Comparison of ENCODE assay signal across 9 cellular contexts in the genomic region with DNA sequence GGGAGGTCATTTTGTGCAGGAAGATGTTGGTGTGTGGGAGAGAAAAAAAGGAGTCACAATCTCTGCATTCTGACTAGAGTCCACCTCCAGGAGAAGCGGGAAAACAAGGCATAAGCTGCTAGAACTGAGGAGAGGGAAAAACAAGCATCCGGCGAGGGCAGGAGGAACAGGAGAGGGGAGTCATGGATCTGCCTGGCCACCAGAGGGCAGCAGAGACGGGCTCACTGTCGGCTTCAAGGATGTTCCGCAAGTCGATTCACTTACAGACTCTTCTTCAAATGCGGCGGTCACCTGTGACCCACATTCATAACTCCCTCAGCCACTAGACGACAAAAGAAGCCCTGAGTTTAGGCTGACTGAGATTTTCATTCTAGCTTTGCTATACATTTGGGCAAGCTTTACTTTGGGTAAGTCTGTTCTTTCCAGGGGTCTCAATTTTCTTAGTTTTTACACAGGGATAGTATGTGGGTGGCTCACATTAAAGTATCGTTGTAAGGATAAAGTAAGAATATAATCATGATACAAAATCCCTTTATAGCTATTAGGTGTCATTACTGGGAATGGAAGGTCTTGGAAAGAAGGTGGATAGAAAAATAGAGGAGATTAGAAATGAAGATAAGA. TPM values are rescaled to one million over a fixed set of nuclear protein-coding genes. Genes with fewer than 3 reads are reported as not detected.
DNase-seq lines count a peak whose midpoint lies in the region; ATAC-seq and TF ChIP-seq lines count a peak whose summit lies in the region.
"Had no signal": no experiment of that assay in that cellular context is flagged by ENCODE, and none has a peak within 500 bp of the region (broad histone marks: within the 10 kb centered on the region; RNA-seq: fewer than 3 reads in every experiment).

No MANE protein-coding gene starts in this region.

- H3K9me3 Mint-ChIP-seq in activated T-cell treated with anti-CD3 and anti-CD28 coated beads, Interleukin-2, amount 50 U/mL, for 72 hours = no peaks in the 10 kb centered on the region
- H3K9me3 Mint-ChIP-seq: dendritic cell treated with granulocyte-macrophage colony-stimulating factor and Interleukin-4, amounts not matched to agents 40 ng/mL and 50 ng/mL, for 4 days had no signal

- no peaks in the 10 kb centered on the region for H3K79me2 ChIP-seq in neural cell (replicated peaks; ENCODE audit: insufficient read depth, low read length)

- CTCF ChIA-PET in Panc1 (lab: Charles Lee) = interaction anchor here (1.3 to 1.4 kb wide), 2 partner anchors 10 to 287 kb away, joined by 4 to 10 read pairs; no protein-coding TSS in a partner anchor

- H3K27me3 ChIP-seq in Panc1 (ENCODE audit: control insufficient read depth, insufficient read depth, low read length) = peaks cover 35% of the 10 kb centered on the region
- peaks cover 3% of the 10 kb centered on the region for H3K27me3 ChIP-seq in neural cell (ENCODE audit: insufficient read depth, low read depth, low read length)

- DNase-seq in DMS53 treated with DMSO at 0.1 percent for 48 hours (lab: John Stamatoyannopoulos, UW; ENCODE audit: unreplicated experiment) = peak; percentile 78
- peak; percentile 69 for DNase-seq in Panc1 (ENCODE audit: low read depth, low spot score)
- DNase-seq in activated T-cell treated with anti-CD3 and anti-CD28 coated beads, Interleukin-2, amount 50 U/mL, for 72 hours = peak; percentile 83 to 88
- DNase-seq in fibroblast of peridontal ligament (ENCODE audit: extremely low read depth) = peak; percentile 69
- DNase-seq in stimulated activated naive CD4-positive, alpha-beta T cell treated with Interleukin-2 at 50 U/mL for 16 hours (lab: John Stamatoyannopoulos, UW) = peak; percentile 80

- peak; percentile 80 for TF ChIP-seq RAD21 in Ishikawa (IDR thresholded peaks at IDR 0.05; ENCODE audit: low read depth)
- peak; percentile 81 for TF ChIP-seq RAD21 in neural cell (conservative IDR thresholded peaks at IDR 0.05)

- H3K9me3 ChIP-seq in Panc1 (ENCODE audit: control insufficient read depth, insufficient read depth, low read depth, low read length) (no peaks in the 10 kb centered on the region), neural cell (ENCODE audit: low read length) (no peaks in the 10 kb centered on the region)

- POLR2A ChIA-PET in Panc1 (lab: Charles Lee) = no interaction called here

- no peaks in the 10 kb centered on the region for H3F3A ChIP-seq in neural cell (ENCODE audit: insufficient read depth, low read length, poor library complexity, severe bottlenecking)

- H3K4me1 Mint-ChIP-seq in activated T-cell treated with anti-CD3 and anti-CD28 coated beads, Interleukin-2, amount 50 U/mL, for 72 hours (ENCODE audit: low read depth) = peaks cover 13% of the 10 kb centered on the region

- no peaks in the 10 kb centered on the region for H4K20me1 ChIP-seq in neural cell (ENCODE audit: insufficient read depth)

- H3K27ac Mint-ChIP-seq in activated T-cell treated with anti-CD3 and anti-CD28 coated beads, Interleukin-2, amount 50 U/mL, for 72 hours = no peak overlapping the region
- H3K27ac Mint-ChIP-seq: dendritic cell treated with granulocyte-macrophage colony-stimulating factor and Interleukin-4, amounts not matched to agents 40 ng/mL and 50 ng/mL, for 4 days had no signal

- H3K4me2 ChIP-seq in neural cell (ENCODE audit: low read length) = no peak overlapping the region

- H3K9me2 ChIP-seq in neural cell (ENCODE audit: insufficient read depth, low read length) = no peaks in the 10 kb centered on the region

- H3K27ac ChIP-seq in Panc1 (ENCODE audit: low read length) = no peak overlapping the region
- no peak overlapping the region for H3K27ac ChIP-seq in neural cell (ENCODE audit: low read length)

- H3K36me3 ChIP-seq in Panc1 (ENCODE audit: control insufficient read depth, insufficient read depth, low read length) (no peaks in the 10 kb centered on the region), neural cell (ENCODE audit: insufficient read depth, low read length) (no peaks in the 10 kb centered on the region)

- H3K9ac ChIP-seq in neural cell (ENCODE audit: low read length) = no peak overlapping the region

- ATAC-seq in Panc1 (peak; percentile 82), HG02642 (IDR thresholded peaks at IDR 0.05; ENCODE audit: poor library complexity, unreplicated experiment) (no peak)
- peak; percentile 84 to 90 for ATAC-seq in activated T-cell treated with anti-CD3 and anti-CD28 coated beads, Interleukin-2, amount 50 U/mL, for 72 hours (replicated peaks in 1 of 2)

- TF ChIP-seq CTCF in Panc1 (IDR thresholded peaks at IDR 0.05) (peak; percentile 96), neural cell (IDR thresholded peaks at IDR 0.05; ENCODE audit: poor library complexity, severe bottlenecking) (peak; percentile 85)

- intact Hi-C loops in Panc1 (cut with micrococcal nuclease; ENCODE audit: unreplicated experiment) = loop anchor here (1.0 to 10.0 kb wide), 2 partner anchors 168 to 451 kb away; no protein-coding TSS in a partner anchor

- in situ Hi-C loops in Panc1 (cut with HindIII; ENCODE audit: low pct_unique_long_range_greater_than_20kb, low sequenced_read_pairs) = no loop called here

- H3K4me3 Mint-ChIP-seq in activated T-cell treated with anti-CD3 and anti-CD28 coated beads, Interleukin-2, amount 50 U/mL, for 72 hours = no peak overlapping the region
- H3K4me3 Mint-ChIP-seq: dendritic cell treated with granulocyte-macrophage colony-stimulating factor and Interleukin-4, amounts not matched to agents 40 ng/mL and 50 ng/mL, for 4 days had no signal

- peaks cover 3% of the 10 kb centered on the region; the same call in 1 of the 2 replicates for H3K4me1 ChIP-seq in Panc1 (ENCODE audit: control insufficient read depth, insufficient read depth, low read length)

- TF ChIP-seq EP300 in Ishikawa (IDR thresholded peaks at IDR 0.05; ENCODE audit: borderline replicate concordance) (no peak), neural cell (conservative IDR thresholded peaks at IDR 0.05; ENCODE audit: poor library complexity, severe bottlenecking) (no peak)

- peaks cover 64% of the 10 kb centered on the region for H3K27me3 Mint-ChIP-seq in activated T-cell treated with anti-CD3 and anti-CD28 coated beads, Interleukin-2, amount 50 U/mL, for 72 hours (ENCODE audit: low read depth)

- H3K4me3 ChIP-seq in Panc1 (ENCODE audit: low read depth in 2 of 2, low read length in 2 of 2) (no peak overlapping the region), neural cell (ENCODE audit: low read length) (no peak overlapping the region)

- no TSS peak for BruUV-seq in Panc1 (replicated peaks; lab: Mats Ljungman, UMichigan)

- no peak overlapping the region for H2AFZ ChIP-seq in neural cell (ENCODE audit: low read depth, low read length)

- no peaks in the 10 kb centered on the region for H3K36me3 Mint-ChIP-seq in activated T-cell treated with anti-CD3 and anti-CD28 coated beads, Interleukin-2, amount 50 U/mL, for 72 hours (ENCODE audit: insufficient read depth in 2 of 2)

TF ChIP-seq in Ishikawa, 13 proteins besides CTCF, POLR2A, EP300 and RAD21:
- no peak for TF ChIP-seq NFIC (IDR thresholded peaks at IDR 0.05)
- no peak for TF ChIP-seq TCF12 (IDR thresholded peaks at IDR 0.05; ENCODE audit: low read depth)
- TF ChIP-seq, protein P1, sequence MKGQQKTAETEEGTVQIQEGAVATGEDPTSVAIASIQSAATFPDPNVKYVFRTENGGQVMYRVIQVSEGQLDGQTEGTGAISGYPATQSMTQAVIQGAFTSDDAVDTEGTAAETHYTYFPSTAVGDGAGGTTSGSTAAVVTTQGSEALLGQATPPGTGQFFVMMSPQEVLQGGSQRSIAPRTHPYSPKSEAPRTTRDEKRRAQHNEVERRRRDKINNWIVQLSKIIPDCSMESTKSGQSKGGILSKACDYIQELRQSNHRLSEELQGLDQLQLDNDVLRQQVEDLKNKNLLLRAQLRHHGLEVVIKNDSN (IDR thresholded peaks at IDR 0.05) = no peak
- TF ChIP-seq YY1 (IDR thresholded peaks at IDR 0.05; ENCODE audit: low read depth) = no peak

TF ChIP-seq in neural cell, 6 proteins besides CTCF, POLR2A, EP300 and RAD21:
- TF ChIP-seq POLR2AphosphoS5 (IDR thresholded peaks at IDR 0.05) (no peak), SMC3 (conservative IDR thresholded peaks at IDR 0.05; ENCODE audit: poor library complexity) (peak; percentile 90)

RNA-seq across cellular contexts. Expression of a gene that starts 6.6 kb away (rescaled TPM):
- not detected for total RNA-seq in Panc1 (2021; ENCODE audit: unreplicated experiment)
- not detected for polyA plus RNA-seq in Panc1 (2012; ENCODE audit: insufficient read length)
- not detected for total RNA-seq in activated T-cell treated with anti-CD3 and anti-CD28 coated beads, Interleukin-2, amount 50 U/mL, for 72 hours
- not detected in 2 replicates for polyA plus RNA-seq in neural cell
- polyA minus RNA-seq in neural cell = not detected in 2 replicates

RNA-seq across cellular contexts. Expression of a gene that starts 26.1 kb away (rescaled TPM):
- total RNA-seq in Panc1 (2021; ENCODE audit: unreplicated experiment) = 1.7 TPM
- not detected for polyA plus RNA-seq in Panc1 (2012; ENCODE audit: insufficient read length)
- 10 to 100 TPM in 1 of 2 donors, 1 to 10 TPM in 1; 9.2 to 18.8 TPM for total RNA-seq in activated T-cell treated with anti-CD3 and anti-CD28 coated beads, Interleukin-2, amount 50 U/mL, for 72 hours
- polyA plus RNA-seq in neural cell = not detected in 2 replicates
- not detected in 2 replicates for polyA minus RNA-seq in neural cell

RNA-seq across cellular contexts. Expression of a gene that starts 41.8 kb away (rescaled TPM):
- total RNA-seq in Panc1 (2021; ENCODE audit: unreplicated experiment) = not detected
- polyA plus RNA-seq in Panc1 (2012; ENCODE audit: insufficient read length) = not detected
- total RNA-seq in activated T-cell treated with anti-CD3 and anti-CD28 coated beads, Interleukin-2, amount 50 U/mL, for 72 hours = not detected
- not detected in 2 replicates for polyA plus RNA-seq in neural cell
- not detected in 2 replicates for polyA minus RNA-seq in neural cell
